ENCODE assay signal across 16 cellular contexts in the genomic region with DNA sequence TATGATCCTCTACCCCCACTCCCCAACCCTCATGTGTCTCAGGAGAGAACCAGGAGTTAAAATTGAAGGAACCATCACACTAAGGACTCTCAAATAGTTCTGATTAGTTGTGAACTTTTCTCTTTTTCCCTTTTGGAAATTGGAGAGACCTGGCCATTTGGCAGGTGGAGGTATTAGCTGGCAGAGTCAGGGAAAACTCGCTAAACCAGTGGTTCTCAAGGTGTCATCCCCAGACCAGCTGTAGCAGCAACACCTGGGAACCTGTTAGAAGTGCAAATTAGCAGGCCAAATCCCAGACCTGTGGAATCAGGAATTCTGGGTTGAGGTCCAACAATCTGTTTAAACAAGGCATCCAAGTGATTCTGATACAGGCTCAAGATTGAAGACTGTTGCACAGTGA.
"Had no signal": no experiment of that assay in that cellular context is flagged by ENCODE, and none has a peak within 500 bp of the region (broad histone marks: within the 10 kb centered on the region; RNA-seq: fewer than 3 reads in every experiment).

No MANE protein-coding gene starts in this region.

- H3K4me3 Mint-ChIP-seq: activated CD8-positive, alpha-beta T cell treated with anti-CD3 and anti-CD28 coated beads, Interleukin-2, amount 10 ng/mL, durations not matched to agents 7 days and 5 days; activated naive CD4-positive, alpha-beta T cell treated with anti-CD3 and anti-CD28 coated beads, Interleukin-2, amount 50 U/mL, for 24 hours; memory B cell; WTC11 had no signal

- H3K27ac Mint-ChIP-seq: activated CD8-positive, alpha-beta T cell treated with anti-CD3 and anti-CD28 coated beads, Interleukin-2, amount 10 ng/mL, durations not matched to agents 7 days and 5 days; activated naive CD4-positive, alpha-beta T cell treated with anti-CD3 and anti-CD28 coated beads, Interleukin-2, amount 50 U/mL, for 24 hours; memory B cell; naive thymus-derived CD8-positive, alpha-beta T cell; WTC11 had no signal

- H3K27me3 ChIP-seq: tibial nerve had no signal

- H3K36me3 Mint-ChIP-seq: activated naive CD4-positive, alpha-beta T cell treated with anti-CD3 and anti-CD28 coated beads, Interleukin-2, amount 50 U/mL, for 24 hours; memory B cell; WTC11 had no signal

- H3K27me3 Mint-ChIP-seq: activated naive CD4-positive, alpha-beta T cell treated with anti-CD3 and anti-CD28 coated beads, Interleukin-2, amount 50 U/mL, for 24 hours; memory B cell; naive thymus-derived CD8-positive, alpha-beta T cell had no signal

- ATAC-seq: activated CD8-positive, alpha-beta T cell treated with anti-CD3 and anti-CD28 coated beads, Interleukin-2, amount 10 ng/mL, durations not matched to agents 7 days and 5 days; left ventricle myocardium superior; naive thymus-derived CD8-positive, alpha-beta T cell; WTC11 had no signal

- DNase-seq: activated CD4-positive, alpha-beta T cell treated with anti-CD3 and anti-CD28 coated beads for 4 hours; activated CD8-positive, alpha-beta memory T cell treated with anti-CD3 and anti-CD28 coated beads, Interleukin-2, amount 50 U/mL, for 4 hours; activated CD8-positive, alpha-beta T cell treated with anti-CD3 and anti-CD28 coated beads, Interleukin-2, amount 10 ng/mL, durations not matched to agents 7 days and 5 days; activated effector memory CD4-positive, alpha-beta T cell treated with anti-CD3 and anti-CD28 coated beads, Interleukin-2, amount 50 U/mL, for 16 hours; activated T-cell treated with anti-CD3 and anti-CD28 coated beads, Interleukin-2, amount 50 U/mL, for 48 hours; foreskin fibroblast; glutamatergic neuron; kidney glomerular epithelial cell; left ventricle myocardium superior; naive thymus-derived CD8-positive, alpha-beta T cell; stimulated activated CD4-positive, alpha-beta T cell treated with anti-CD3 and anti-CD28 coated beads, Interleukin-2, amount 100 ng/mL, for 48 hours; stimulated activated naive CD4-positive, alpha-beta T cell had no signal

- H3K4me3 ChIP-seq: tibial nerve had no signal

- H3K9me3 Mint-ChIP-seq: activated naive CD4-positive, alpha-beta T cell treated with anti-CD3 and anti-CD28 coated beads, Interleukin-2, amount 50 U/mL, for 24 hours; memory B cell; naive thymus-derived CD8-positive, alpha-beta T cell; WTC11 had no signal

- H3K27ac ChIP-seq: tibial nerve had no signal
